Comparison of ENCODE assay signal across 31 cellular contexts in genomic region chr15:41096178-41096577, GRCh38.
"Had no signal": no experiment of that assay in that cellular context is flagged by ENCODE, and none has a peak within 500 bp of the region (broad histone marks: within the 10 kb centered on the region; RNA-seq: fewer than 3 reads in every experiment).

No MANE protein-coding gene starts in this region.

- DNase-seq: immature natural killer cell; kidney; left colon; left lung; lower lobe of right lung; mammary epithelial cell; mesenchymal stem cell; naive thymus-derived CD8-positive, alpha-beta T cell; nucleus accumbens; pancreas; posterior cingulate gyrus; retina; right cardiac atrium; stimulated activated CD4-positive, alpha-beta T cell treated with anti-CD3 and anti-CD28 coated beads, Interleukin-12 subunit alpha, Interleukin-12 subunit beta, amount 100 ng/mL, for 4 hours; stimulated activated CD4-positive, alpha-beta T cell treated with anti-CD3 and anti-CD28 coated beads, Interleukin-15, amount 100 ng/mL, for 24 hours; stimulated activated CD4-positive, alpha-beta T cell treated with anti-CD3 and anti-CD28 coated beads, Interleukin-2, amount 100 ng/mL, for 24 hours; stimulated activated CD4-positive, alpha-beta T cell treated with anti-CD3 and anti-CD28 coated beads, Interleukin-4, amount 100 ng/mL, for 1 hour; stimulated activated naive B cell treated with anti-CD40 and anti-IgM and Interleukin-4, amounts not matched to agents 10 μg/mL and 1 μg/mL and 100 μg/mL, for 72 hours; stimulated activated naive CD8-positive, alpha-beta T cell treated with anti-CD3 and anti-CD28 coated beads, Interleukin-15, Interleukin-2, amounts not matched to agents 100 U/mL and 50 U/mL, for 24 hours; stomach; testis; thyroid gland; transverse colon; upper lobe of left lung had no signal

- FAIRE-seq: islet of Langerhans, kidney, pancreas had no signal

- H3K9me3 Mint-ChIP-seq: immature natural killer cell; naive thymus-derived CD8-positive, alpha-beta T cell; nephron; stimulated activated naive B cell treated with anti-CD40 and anti-IgM and Interleukin-4, amounts not matched to agents 10 μg/mL and 1 μg/mL and 100 μg/mL, for 72 hours had no signal

- H3K4me3 ChIP-seq: left lung, lower lobe of right lung, pancreas, prostate gland, skin epidermis, stomach, testis, thyroid gland, transverse colon, upper lobe of left lung, vagina had no signal

- H3K27ac ChIP-seq: left lung, lower lobe of right lung, pancreas, prostate gland, skin epidermis, stomach, testis, thyroid gland, transverse colon, upper lobe of left lung, vagina had no signal

- H3K9me3 ChIP-seq: left lung, lower lobe of right lung, pancreas, prostate gland, stomach, testis, thyroid gland, transverse colon, upper lobe of left lung, vagina had no signal

- H3K27ac Mint-ChIP-seq: nephron; stimulated activated naive B cell treated with anti-CD40 and anti-IgM and Interleukin-4, amounts not matched to agents 10 μg/mL and 1 μg/mL and 100 μg/mL, for 72 hours had no signal

- H3K27me3 Mint-ChIP-seq: naive thymus-derived CD8-positive, alpha-beta T cell; stimulated activated naive B cell treated with anti-CD40 and anti-IgM and Interleukin-4, amounts not matched to agents 10 μg/mL and 1 μg/mL and 100 μg/mL, for 72 hours had no signal

- H3K4me3 Mint-ChIP-seq: immature natural killer cell; naive thymus-derived CD8-positive, alpha-beta T cell; nephron; neural crest cell; stimulated activated naive B cell treated with anti-CD40 and anti-IgM and Interleukin-4, amounts not matched to agents 10 μg/mL and 1 μg/mL and 100 μg/mL, for 72 hours had no signal

- H3K4me1 ChIP-seq: left lung, lower lobe of right lung, pancreas, prostate gland, testis, thyroid gland, transverse colon, vagina had no signal

- ATAC-seq: left colon; left lung; lower lobe of right lung; naive thymus-derived CD8-positive, alpha-beta T cell; pancreas; right cardiac atrium; sciatic nerve; stimulated activated naive B cell treated with anti-CD40 and anti-IgM and Interleukin-4, amounts not matched to agents 10 μg/mL and 1 μg/mL and 100 μg/mL, for 72 hours; stimulated activated naive CD8-positive, alpha-beta T cell treated with anti-CD3 and anti-CD28 coated beads, Interleukin-15, Interleukin-2, amounts not matched to agents 100 U/mL and 50 U/mL, for 24 hours had no signal

- H3K4me1 Mint-ChIP-seq: nephron had no signal

- H3K27me3 ChIP-seq: left lung, pancreas, stomach, testis, thyroid gland, transverse colon, upper lobe of left lung, vagina had no signal
